34 cellular contexts compared by ENCODE assay signal in genomic region chr1:229808272-229808671, GRCh38.
"Had no signal": no experiment of that assay in that cellular context is flagged by ENCODE, and none has a peak within 500 bp of the region (broad histone marks: within the 10 kb centered on the region; RNA-seq: fewer than 3 reads in every experiment).

No MANE protein-coding gene starts in this region.

- ATAC-seq: activated CD4-positive, alpha-beta T cell treated with anti-CD3 and anti-CD28 coated beads for 36 hours; activated CD8-positive, alpha-beta memory T cell treated with anti-CD3 and anti-CD28 coated beads, Interleukin-2, amount 10 ng/mL, durations not matched to agents 7 days and 5 days; activated CD8-positive, alpha-beta T cell treated with anti-CD3 and anti-CD28 coated beads, Interleukin-2, amount 10 ng/mL, durations not matched to agents 7 days and 5 days; activated naive CD4-positive, alpha-beta T cell treated with anti-CD3 and anti-CD28 coated beads, Interleukin-2, amount 50 U/mL, for 72 hours; esophagus mucosa; gastrocnemius medialis; heart right ventricle had no signal

- H3K36me3 Mint-ChIP-seq: activated CD4-positive, alpha-beta memory T cell treated with anti-CD3 and anti-CD28 coated beads for 36 hours; activated naive CD4-positive, alpha-beta T cell treated with anti-CD3 and anti-CD28 coated beads, Interleukin-2, amount 10 ng/mL, durations not matched to agents 7 days and 5 days; activated naive CD8-positive, alpha-beta T cell treated with anti-CD3 and anti-CD28 coated beads, Interleukin-2, amount 10 ng/mL, durations not matched to agents 7 days and 5 days; brain had no signal

- H3K4me3 Mint-ChIP-seq: activated CD4-positive, alpha-beta memory T cell treated with anti-CD3 and anti-CD28 coated beads for 36 hours; activated CD4-positive, alpha-beta T cell treated with anti-CD3 and anti-CD28 coated beads for 36 hours; activated CD4-positive, alpha-beta T cell treated with anti-CD3 and anti-CD28 coated beads, Interleukin-2, amount 10 ng/mL, durations not matched to agents 24 days and 14 days; activated CD8-positive, alpha-beta memory T cell treated with anti-CD3 and anti-CD28 coated beads, Interleukin-2, amount 10 ng/mL, durations not matched to agents 7 days and 5 days; activated CD8-positive, alpha-beta T cell treated with anti-CD3 and anti-CD28 coated beads, Interleukin-2, amount 10 ng/mL, durations not matched to agents 7 days and 5 days; activated naive CD4-positive, alpha-beta T cell treated with anti-CD3 and anti-CD28 coated beads, Interleukin-2, amount 10 ng/mL, durations not matched to agents 7 days and 5 days; activated naive CD8-positive, alpha-beta T cell treated with anti-CD3 and anti-CD28 coated beads, Interleukin-2, amount 10 ng/mL, durations not matched to agents 7 days and 5 days; activated T-helper 1 cell treated with anti-CD3 and anti-CD28 coated beads, Interleukin-12 subunit alpha, Interleukin-12 subunit beta, Interleukin-2, Interleukin-4 antibody, amounts not matched to agents 30 ng/mL and 10 ng/mL and 1 ng/mL, durations not matched to agents 14 hours and 24 hours and 36 hours; brain; dendritic cell treated with granulocyte-macrophage colony-stimulating factor and Interleukin-4, amounts not matched to agents 40 ng/mL and 50 ng/mL, for 4 days; endodermal cell had no signal

- H3K4me3 ChIP-seq: ascending aorta, breast epithelium, cardiac muscle cell, coronary artery, dorsolateral prefrontal cortex, gastrocnemius medialis, heart right ventricle, hepatocyte had no signal

- DNase-seq: activated CD4-positive, alpha-beta memory T cell treated with anti-CD3 and anti-CD28 coated beads for 36 hours; activated CD4-positive, alpha-beta T cell treated with anti-CD3 and anti-CD28 coated beads for 36 hours; activated CD4-positive, alpha-beta T cell treated with anti-CD3 and anti-CD28 coated beads, Interleukin-2, amount 10 ng/mL, durations not matched to agents 24 days and 14 days; activated CD4-positive, CD25-positive, alpha-beta regulatory T cell; activated CD4-positive, CD25-positive, alpha-beta regulatory T cell treated with anti-CD3 and anti-CD28 coated beads, Interleukin-2, amount 50 U/mL, for 72 hours; activated CD8-positive, alpha-beta memory T cell treated with anti-CD3 and anti-CD28 coated beads, Interleukin-2, amount 10 ng/mL, durations not matched to agents 7 days and 5 days; activated CD8-positive, alpha-beta memory T cell treated with anti-CD3 and anti-CD28 coated beads, Interleukin-2, amount 50 U/mL, for 4 hours; activated CD8-positive, alpha-beta T cell treated with anti-CD3 and anti-CD28 coated beads, Interleukin-2, amount 10 ng/mL, durations not matched to agents 7 days and 5 days; activated effector memory CD4-positive, alpha-beta T cell treated with anti-CD3 and anti-CD28 coated beads, Interleukin-2, amount 50 U/mL, for 16 hours; activated naive CD4-positive, alpha-beta T cell treated with anti-CD3 and anti-CD28 coated beads, Interleukin-2, amount 10 ng/mL, durations not matched to agents 7 days and 5 days; activated naive CD8-positive, alpha-beta T cell treated with anti-CD3 and anti-CD28 coated beads, Interleukin-2, amount 10 ng/mL, durations not matched to agents 7 days and 5 days; activated T-cell treated with anti-CD3 and anti-CD28 coated beads, Interleukin-2, amount 50 U/mL, for 1 hour; activated T-cell treated with anti-CD3 and anti-CD28 coated beads, Interleukin-2, amount 50 U/mL, for 48 hours; central memory CD4-positive, alpha-beta T cell; dorsolateral prefrontal cortex; effector memory CD4-positive, alpha-beta T cell; endodermal cell; foreskin fibroblast; gastrocnemius medialis; glutamatergic neuron; heart right ventricle; T-helper 2 cell; WERI-Rb-1 had no signal

- H3K36me3 ChIP-seq: ascending aorta, breast epithelium, cardiac muscle cell, gastrocnemius medialis, heart right ventricle, WERI-Rb-1 had no signal

- H3K4me1 Mint-ChIP-seq: activated CD4-positive, alpha-beta T cell treated with anti-CD3 and anti-CD28 coated beads for 36 hours; activated CD4-positive, alpha-beta T cell treated with anti-CD3 and anti-CD28 coated beads, Interleukin-2, amount 10 ng/mL, durations not matched to agents 24 days and 14 days; activated CD8-positive, alpha-beta memory T cell treated with anti-CD3 and anti-CD28 coated beads, Interleukin-2, amount 10 ng/mL, durations not matched to agents 7 days and 5 days; activated naive CD4-positive, alpha-beta T cell treated with anti-CD3 and anti-CD28 coated beads, Interleukin-2, amount 10 ng/mL, durations not matched to agents 7 days and 5 days; activated naive CD8-positive, alpha-beta T cell treated with anti-CD3 and anti-CD28 coated beads, Interleukin-2, amount 10 ng/mL, durations not matched to agents 7 days and 5 days; brain; endodermal cell had no signal

- H3K27ac Mint-ChIP-seq: activated CD4-positive, alpha-beta memory T cell treated with anti-CD3 and anti-CD28 coated beads for 36 hours; activated CD4-positive, alpha-beta T cell treated with anti-CD3 and anti-CD28 coated beads for 36 hours; activated CD4-positive, alpha-beta T cell treated with anti-CD3 and anti-CD28 coated beads, Interleukin-2, amount 10 ng/mL, durations not matched to agents 24 days and 14 days; activated CD8-positive, alpha-beta memory T cell treated with anti-CD3 and anti-CD28 coated beads, Interleukin-2, amount 10 ng/mL, durations not matched to agents 7 days and 5 days; activated CD8-positive, alpha-beta T cell treated with anti-CD3 and anti-CD28 coated beads, Interleukin-2, amount 10 ng/mL, durations not matched to agents 7 days and 5 days; activated naive CD4-positive, alpha-beta T cell treated with anti-CD3 and anti-CD28 coated beads, Interleukin-2, amount 10 ng/mL, durations not matched to agents 7 days and 5 days; activated naive CD4-positive, alpha-beta T cell treated with anti-CD3 and anti-CD28 coated beads, Interleukin-2, amount 50 U/mL, for 72 hours; activated naive CD8-positive, alpha-beta T cell treated with anti-CD3 and anti-CD28 coated beads, Interleukin-2, amount 10 ng/mL, durations not matched to agents 7 days and 5 days; activated T-helper 1 cell treated with anti-CD3 and anti-CD28 coated beads, Interleukin-12 subunit alpha, Interleukin-12 subunit beta, Interleukin-2, Interleukin-4 antibody, amounts not matched to agents 30 ng/mL and 10 ng/mL and 1 ng/mL, durations not matched to agents 14 hours and 24 hours and 36 hours; activated T-helper 2 cell treated with anti-CD3 and anti-CD28 coated beads, Interferon-gamma antibody, Interleukin-2, Interleukin-4, amounts not matched to agents 10 μg/mL and 5 μg/mL and 100 μg/mL, durations not matched to agents 14 hours and 24 hours and 36 hours; brain; dendritic cell treated with granulocyte-macrophage colony-stimulating factor and Interleukin-4, amounts not matched to agents 40 ng/mL and 50 ng/mL, for 4 days; endodermal cell had no signal

- H3K4me1 ChIP-seq: ascending aorta, breast epithelium, gastrocnemius medialis, heart right ventricle had no signal

- H3K27ac ChIP-seq: ascending aorta, breast epithelium, cardiac muscle cell, coronary artery, dorsolateral prefrontal cortex, gastrocnemius medialis, heart right ventricle, hepatocyte, WERI-Rb-1 had no signal
